ENCODE assay signal across 21 cellular contexts in genomic region chr13:39023316-39023715, GRCh38. TPM values are rescaled to one million over a fixed set of nuclear protein-coding genes. Genes with fewer than 3 reads are reported as not detected.
DNase-seq lines count a peak whose midpoint lies in the region; ATAC-seq and TF ChIP-seq lines count a peak whose summit lies in the region.
"Had no signal": no experiment of that assay in that cellular context is flagged by ENCODE, and none has a peak within 500 bp of the region (broad histone marks: within the 10 kb centered on the region; RNA-seq: fewer than 3 reads in every experiment).

No MANE protein-coding gene starts in this region.

- WGBS in testis, 2 donors, result 63 to 67% methylated on average over 2 of the region's 2 CpGs

- H3K36me3 Mint-ChIP-seq in neural progenitor cell, result peaks cover 33% of the 10 kb centered on the region

- peaks cover 7% of the 10 kb centered on the region for H3F3A ChIP-seq in neural progenitor cell (ENCODE audit: low read depth)

- no peak overlapping the region for H3K4me2 ChIP-seq in neural progenitor cell
- H3K4me2 ChIP-seq: KMS-11, SK-N-SH had no signal

- ATAC-seq in GM19328 (IDR thresholded peaks at IDR 0.05; ENCODE audit: unreplicated experiment), result no peak

- DNase-seq in EL, result peak; percentile 18
- no peak for DNase-seq in SK-N-MC (ENCODE audit: low read depth, low spot score)
- DNase-seq in fibroblast of villous mesenchyme (ENCODE audit: low read depth), result peak; percentile 89
- no peak for DNase-seq in neural progenitor cell (ENCODE audit: low spot score)
- DNase-seq in NCI-H1930 (lab: John Stamatoyannopoulos, UW), result no peak
- DNase-seq in AG08396 (ENCODE audit: low spot score), result no peak
- no peak for DNase-seq in testis
- DNase-seq: activated CD4-positive, alpha-beta T cell treated with anti-CD3 and anti-CD28 coated beads, Interleukin-2, amount 10 ng/mL, durations not matched to agents 24 days and 14 days; activated CD8-positive, alpha-beta memory T cell treated with anti-CD3 and anti-CD28 coated beads, Interleukin-2, amount 50 U/mL, for 4 hours; activated gamma-delta T cell; anterior cingulate cortex; NCI-H1105 treated with DMSO at 0.1 percent for 48 hours; NCI-H82; SK-N-SH had no signal

- peaks cover 32% of the 10 kb centered on the region for H3K4me1 ChIP-seq in neural progenitor cell
- H3K4me1 ChIP-seq in testis, result no peaks in the 10 kb centered on the region
- H3K4me1 ChIP-seq: right atrium auricular region had no signal

- H4K20me1 ChIP-seq in neural progenitor cell (ENCODE audit: low read depth), result peaks cover under 1% of the 10 kb centered on the region

- H3K9ac ChIP-seq in SK-N-MC (ENCODE audit: insufficient read length) (no peak overlapping the region), neural progenitor cell (no peak overlapping the region)
- H3K9ac ChIP-seq: KMS-11, SK-N-SH had no signal

- H3K4me1 Mint-ChIP-seq in neural progenitor cell, result no peaks in the 10 kb centered on the region

- no peaks in the 10 kb centered on the region for H3K9me3 ChIP-seq in SK-N-MC (ENCODE audit: low read depth, low read length)
- H3K9me3 ChIP-seq in neural progenitor cell (ENCODE audit: low read depth), result no peaks in the 10 kb centered on the region
- H3K9me3 ChIP-seq in testis, result no peaks in the 10 kb centered on the region
- H3K9me3 ChIP-seq: right atrium auricular region, SK-N-SH had no signal

- H3K36me3 ChIP-seq in SK-N-MC (ENCODE audit: insufficient read depth, low read length), result peaks cover 77% of the 10 kb centered on the region
- H3K36me3 ChIP-seq in neural progenitor cell, result peaks cover 33% of the 10 kb centered on the region
- no peaks in the 10 kb centered on the region for H3K36me3 ChIP-seq in testis (ENCODE audit: low read depth, missing control alignments)

- no peak overlapping the region for H3K27ac Mint-ChIP-seq in neural progenitor cell
- H3K27ac Mint-ChIP-seq: activated CD4-positive, alpha-beta T cell treated with anti-CD3 and anti-CD28 coated beads, Interleukin-2, amount 10 ng/mL, durations not matched to agents 24 days and 14 days had no signal

- H3K27me3 ChIP-seq in neural progenitor cell (no peaks in the 10 kb centered on the region), testis (no peaks in the 10 kb centered on the region)
- H3K27me3 ChIP-seq: right atrium auricular region had no signal

- intact Hi-C loops in testis (cut with DNase I; ENCODE audit: low total_unique reads), result no loop called here

- no peak for TF ChIP-seq POLR2A in testis (IDR thresholded peaks at IDR 0.05)

- H3K79me2 ChIP-seq in neural progenitor cell (ENCODE audit: low read depth), result peaks cover 11% of the 10 kb centered on the region

- no peak for TF ChIP-seq CTCF in fibroblast of villous mesenchyme (IDR thresholded peaks at IDR 0.05; ENCODE audit: insufficient read depth, low read depth, low read length)
- TF ChIP-seq CTCF in neural progenitor cell (IDR thresholded peaks at IDR 0.05), result no peak
- TF ChIP-seq CTCF in testis (IDR thresholded peaks at IDR 0.05), result no peak

- H3K27ac ChIP-seq in SK-N-MC (peak overlapping the region; percentile 79), neural progenitor cell (peak overlapping the region; percentile 36), testis (no peak overlapping the region)
- H3K27ac ChIP-seq: HL-60, KMS-11, right atrium auricular region had no signal

- no peak overlapping the region for H3K4me3 Mint-ChIP-seq in neural progenitor cell
- H3K4me3 Mint-ChIP-seq: activated CD4-positive, alpha-beta T cell treated with anti-CD3 and anti-CD28 coated beads, Interleukin-2, amount 10 ng/mL, durations not matched to agents 24 days and 14 days had no signal

- no peak overlapping the region for H2AFZ ChIP-seq in neural progenitor cell (replicated peaks)

- H3K4me3 ChIP-seq in SK-N-MC (no peak overlapping the region), fibroblast of villous mesenchyme (ENCODE audit: low read depth, low read length) (no peak overlapping the region), neural progenitor cell (no peak overlapping the region), testis (no peak overlapping the region)
- H3K4me3 ChIP-seq: right atrium auricular region had no signal

- no peaks in the 10 kb centered on the region for H3K27me3 Mint-ChIP-seq in neural progenitor cell (ENCODE audit: insufficient read depth, low read depth)
- H3K27me3 Mint-ChIP-seq: activated CD4-positive, alpha-beta T cell treated with anti-CD3 and anti-CD28 coated beads, Interleukin-2, amount 10 ng/mL, durations not matched to agents 24 days and 14 days had no signal

- H3K9me3 Mint-ChIP-seq in neural progenitor cell, result no peaks in the 10 kb centered on the region
- H3K9me3 Mint-ChIP-seq: activated CD4-positive, alpha-beta T cell treated with anti-CD3 and anti-CD28 coated beads, Interleukin-2, amount 10 ng/mL, durations not matched to agents 24 days and 14 days had no signal

RNA-seq across cellular contexts. Expression of gene PROSER1, which starts 14.6 kb away (rescaled TPM):
- total RNA-seq in fibroblast of villous mesenchyme (12.5 and 13.5 TPM in 2 replicates), neural progenitor cell (ENCODE audit: low replicate concordance) (44.4 and 72.0 TPM in 2 replicates), testis (10 to 100 TPM; 32.0 to 33.0 TPM)
- 37.0 TPM for polyA plus RNA-seq in testis (ENCODE audit: insufficient read depth, low read depth, low replicate concordance)

RNA-seq across cellular contexts. Expression of gene NHLRC3, which starts 14.9 kb away (rescaled TPM):
- 17.7 and 19.9 TPM in 2 replicates for total RNA-seq in fibroblast of villous mesenchyme
- total RNA-seq in neural progenitor cell (ENCODE audit: low replicate concordance), result 29.0 and 42.5 TPM in 2 replicates
- 10 to 100 TPM; 33.1 to 35.6 TPM for total RNA-seq in testis
- polyA plus RNA-seq in testis (ENCODE audit: insufficient read depth, low read depth, low replicate concordance), result 23.2 TPM

RNA-seq across cellular contexts. Expression of gene STOML3, which starts 32.7 kb away (rescaled TPM):
- total RNA-seq in fibroblast of villous mesenchyme, result not detected in 2 replicates
- 0.21 and 0.28 TPM in 2 replicates for total RNA-seq in neural progenitor cell (ENCODE audit: low replicate concordance)
- under 1 TPM in 1 of 2 donors, not detected in 1; 0.12 TPM for total RNA-seq in testis
- 0.91 TPM for polyA plus RNA-seq in testis (ENCODE audit: insufficient read depth, low read depth, low replicate concordance)
- total RNA-seq: activated CD4-positive, alpha-beta T cell treated with anti-CD3 and anti-CD28 coated beads, Interleukin-2, amount 10 ng/mL, durations not matched to agents 24 days and 14 days; endothelial cell of umbilical vein; kidney epithelial cell; right atrium auricular region; subcutaneous adipose tissue had no signal
- polyA plus RNA-seq: endothelial cell of umbilical vein, SK-N-SH had no signal

Comparison
In these comparisons a context has a peak if more than half of its experiments do, and no peak if none do; other contexts are left out.
1. DNase-seq: peak in EL (single experiment) and fibroblast of villous mesenchyme (single experiment); none in SK-N-MC (single experiment), neural progenitor cell (single experiment), NCI-H1930 (0 of 2), AG08396 (single experiment) and testis (single experiment).
2. H3K27ac ChIP-seq: peak in SK-N-MC (single experiment) and neural progenitor cell (single experiment); none in testis (0 of 2).